In the genomic region with DNA sequence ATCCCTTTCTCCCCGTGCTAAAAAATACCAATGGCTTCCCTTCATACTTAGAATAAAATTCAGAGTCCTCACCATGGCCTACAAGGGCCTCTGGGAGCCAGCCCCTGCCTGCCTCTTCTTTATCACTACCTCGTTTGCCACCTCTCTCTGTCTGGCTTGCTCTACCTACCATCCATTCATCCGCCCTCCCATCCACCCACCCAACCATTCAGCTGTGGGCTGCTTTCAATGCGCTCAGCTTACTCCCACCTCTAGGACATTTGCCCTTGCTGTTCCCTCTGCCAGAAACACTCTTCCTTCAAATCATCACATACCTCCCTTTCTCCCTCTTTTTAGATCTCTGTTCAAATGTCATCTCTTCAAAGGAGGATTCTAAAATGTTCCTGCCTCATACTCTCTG, we compare ENCODE assay signal across 24 cellular contexts. TPM values are rescaled to one million over a fixed set of nuclear protein-coding genes. Genes with fewer than 3 reads are reported as not detected.
DNase-seq lines count a peak whose midpoint lies in the region; ATAC-seq and TF ChIP-seq lines count a peak whose summit lies in the region.
"Had no signal": no experiment of that assay in that cellular context is flagged by ENCODE, and none has a peak within 500 bp of the region (broad histone marks: within the 10 kb centered on the region; RNA-seq: fewer than 3 reads in every experiment).

No MANE protein-coding gene starts in this region.

- DNase-seq in left ventricle myocardium inferior (peak; percentile 2), right atrium auricular region (ENCODE audit: low spot score) (no peak), endodermal cell (peak; percentile 18), posterior vena cava (ENCODE audit: low spot score) (peak; percentile 23), SIG-M5 treated with dmso at 0.1 percent for 504 hours (lab: John Stamatoyannopoulos, UW; ENCODE audit: unreplicated experiment) (no peak), DMS53 (lab: John Stamatoyannopoulos, UW) (no peak)
- DNase-seq in CD8-positive, alpha-beta memory T cell = no peak
- DNase-seq: ACHN; AML-193; BE2C; Calu3; CD4-positive, alpha-beta T cell; COR-L47; DND-41; H9; HFFc6 had no signal

- POLR2A ChIA-PET in CD8-positive, alpha-beta memory T cell (lab: Charles Lee) = no interaction called here

- H3K27me3 Mint-ChIP-seq in endodermal cell (ENCODE audit: insufficient read depth) = peaks cover 43% of the 10 kb centered on the region
- peaks cover 1 to 5% of the 10 kb centered on the region in 2 donors for H3K27me3 Mint-ChIP-seq in CD8-positive, alpha-beta memory T cell

- no peak overlapping the region for H3K4me3 ChIP-seq in left ventricle myocardium inferior
- no peak overlapping the region for H3K4me3 ChIP-seq in right atrium auricular region
- no peak overlapping the region for H3K4me3 ChIP-seq in endodermal cell (ENCODE audit: low read length)
- H3K4me3 ChIP-seq in CD8-positive, alpha-beta memory T cell (ENCODE audit: low read length) = no peak overlapping the region
- H3K4me3 ChIP-seq: A549; BLaER1 treated with 17β-estradiol and CSF1 and Interleukin-3, amounts not matched to agents 10 nM and 100 nM; GM23338 had no signal

- H3K4me1 ChIP-seq in left ventricle myocardium inferior (no peaks in the 10 kb centered on the region), right atrium auricular region (peaks cover 0 to 7% of the 10 kb centered on the region in 2 donors), endodermal cell (ENCODE audit: control insufficient read depth, insufficient read depth, low read length) (peaks cover 20% of the 10 kb centered on the region)
- no peaks in the 10 kb centered on the region for H3K4me1 ChIP-seq in CD8-positive, alpha-beta memory T cell (ENCODE audit: insufficient read depth, low read length)
- H3K4me1 ChIP-seq: A549 had no signal

- TF ChIP-seq CTCF in left ventricle myocardium inferior (IDR thresholded peaks at IDR 0.05; ENCODE audit: borderline replicate concordance) (no peak), right atrium auricular region (IDR thresholded peaks at IDR 0.05) (no peak), endodermal cell (conservative IDR thresholded peaks at IDR 0.05) (no peak)

- no peak overlapping the region for H3K27ac Mint-ChIP-seq in endodermal cell
- H3K27ac Mint-ChIP-seq in CD8-positive, alpha-beta memory T cell = no peak overlapping the region
- H3K27ac Mint-ChIP-seq: CD4-positive, alpha-beta T cell; GM23338; H9; HFFc6 had no signal

- no peak for ATAC-seq in GM19023 (IDR thresholded peaks at IDR 0.05; ENCODE audit: unreplicated experiment)
- ATAC-seq: A549, GM23338, HCT116 had no signal

- no peak overlapping the region for H3K9ac ChIP-seq in endodermal cell (ENCODE audit: extremely low read depth, low read length, poor library complexity, severe bottlenecking)
- H3K9ac ChIP-seq: BLaER1 treated with 17β-estradiol and CSF1 and Interleukin-3, amounts not matched to agents 10 nM and 100 nM had no signal

- CTCF ChIA-PET in CD8-positive, alpha-beta memory T cell (lab: Charles Lee) = no interaction called here

- H3K9me3 Mint-ChIP-seq in endodermal cell = peaks cover 8% of the 10 kb centered on the region
- peaks cover 0 to 5% (median 4%) of the 10 kb centered on the region in 5 donors for H3K9me3 Mint-ChIP-seq in CD8-positive, alpha-beta memory T cell

- intact Hi-C loops in left ventricle myocardium inferior (cut with micrococcal nuclease) (no loop called here), posterior vena cava (cut with DNase I) (no loop called here)

- H3K27ac ChIP-seq in left ventricle myocardium inferior (replicated peaks) (no peak overlapping the region), right atrium auricular region (no peak overlapping the region), endodermal cell (ENCODE audit: low read depth, low read length) (no peak overlapping the region)
- H3K27ac ChIP-seq in CD8-positive, alpha-beta memory T cell (ENCODE audit: low read depth, low read length) = no peak overlapping the region
- H3K27ac ChIP-seq: 22Rv1; A549; BLaER1 treated with 17β-estradiol and CSF1 and Interleukin-3, amounts not matched to agents 10 nM and 100 nM had no signal

- peaks cover 1% of the 10 kb centered on the region for H3K36me3 Mint-ChIP-seq in endodermal cell (ENCODE audit: low read depth)
- peaks cover 0 to 5% (median 1%) of the 10 kb centered on the region in 3 donors for H3K36me3 Mint-ChIP-seq in CD8-positive, alpha-beta memory T cell
- H3K36me3 Mint-ChIP-seq: CD14-positive monocyte had no signal

- H3K36me3 ChIP-seq in left ventricle myocardium inferior (no peaks in the 10 kb centered on the region), right atrium auricular region (no peaks in the 10 kb centered on the region), endodermal cell (ENCODE audit: control insufficient read depth, insufficient read depth, low read length) (no peaks in the 10 kb centered on the region)
- H3K36me3 ChIP-seq in CD8-positive, alpha-beta memory T cell (ENCODE audit: insufficient read depth, low read length) = no peaks in the 10 kb centered on the region
- H3K36me3 ChIP-seq: BE2C; BLaER1 treated with 17β-estradiol and CSF1 and Interleukin-3, amounts not matched to agents 10 nM and 100 nM had no signal

- no peak overlapping the region for H3K4me3 Mint-ChIP-seq in endodermal cell
- H3K4me3 Mint-ChIP-seq in CD8-positive, alpha-beta memory T cell = no peak overlapping the region
- H3K4me3 Mint-ChIP-seq: CD14-positive monocyte; CD4-positive, alpha-beta T cell; GM23338; H9; HFFc6 had no signal

- H3K4me1 Mint-ChIP-seq in endodermal cell = peaks cover 37% of the 10 kb centered on the region
- H3K4me1 Mint-ChIP-seq in CD8-positive, alpha-beta memory T cell = no peaks in the 10 kb centered on the region
- H3K4me1 Mint-ChIP-seq: CD14-positive monocyte had no signal

- 86 to 93% methylated on average over 3 to 4 of the region's 4 CpGs for WGBS in endodermal cell (ENCODE audit: insufficient coverage in 1 of 2, insufficient read length in 1 of 2), 2 experiments

- peaks cover 15% of the 10 kb centered on the region for H3K9me3 ChIP-seq in left ventricle myocardium inferior (replicated peaks)
- H3K9me3 ChIP-seq in right atrium auricular region = peaks cover 0 to 10% of the 10 kb centered on the region in 2 donors
- H3K9me3 ChIP-seq in endodermal cell (ENCODE audit: control insufficient read depth, low read length) = peaks cover 3% of the 10 kb centered on the region
- H3K9me3 ChIP-seq in CD8-positive, alpha-beta memory T cell (ENCODE audit: low read length) = peaks cover 4% of the 10 kb centered on the region
- H3K9me3 ChIP-seq: BE2C had no signal

- H3K27me3 ChIP-seq in left ventricle myocardium inferior (ENCODE audit: low read depth) (peaks cover 34% of the 10 kb centered on the region), right atrium auricular region (no peaks in the 10 kb centered on the region), endodermal cell (ENCODE audit: control insufficient read depth, insufficient read depth, low read length, poor library complexity, severe bottlenecking) (peaks cover 24% of the 10 kb centered on the region)
- no peaks in the 10 kb centered on the region for H3K27me3 ChIP-seq in CD8-positive, alpha-beta memory T cell (ENCODE audit: insufficient read depth, low read length, poor library complexity, severe bottlenecking)
- H3K27me3 ChIP-seq: BE2C; BLaER1 treated with 17β-estradiol and CSF1 and Interleukin-3, amounts not matched to agents 10 nM and 100 nM had no signal

RNA-seq across cellular contexts. Expression of gene PACSIN1, which starts 44.4 kb away (rescaled TPM):
- total RNA-seq in left ventricle myocardium inferior = 15.2 TPM
- 1 to 10 TPM; 5.6 to 6.3 TPM for total RNA-seq in right atrium auricular region
- total RNA-seq in endodermal cell = 1 to 10 TPM; 7.2 to 7.3 TPM
- 2.4 TPM for polyA plus RNA-seq in endodermal cell (2013, experiment 1 of 2)
- polyA plus RNA-seq in endodermal cell (2013, experiment 2 of 2) = 1.7 TPM
- under 1 TPM in 1 of 2 donors, not detected in 1; 0.09 TPM for total RNA-seq in posterior vena cava
- under 1 TPM; 0.64 to 0.70 TPM for total RNA-seq in CD8-positive, alpha-beta memory T cell
- 5.6 TPM for polyA plus RNA-seq in CD8-positive, alpha-beta memory T cell
- total RNA-seq: H4, HFFc6 had no signal
- polyA plus RNA-seq: CD14-positive monocyte had no signal

RNA-seq across cellular contexts. Expression of gene SPDEF, which starts 45.8 kb away (rescaled TPM):
- total RNA-seq in left ventricle myocardium inferior (0.11 TPM), right atrium auricular region (under 1 TPM; 0.22 to 0.31 TPM), endodermal cell (1 to 10 TPM; 1.1 to 2.6 TPM), posterior vena cava (not detected)
- 0.57 TPM for polyA plus RNA-seq in endodermal cell (2013, experiment 1 of 2)
- polyA plus RNA-seq in endodermal cell (2013, experiment 2 of 2) = 0.25 TPM
- not detected for total RNA-seq in CD8-positive, alpha-beta memory T cell
- polyA plus RNA-seq in CD8-positive, alpha-beta memory T cell = not detected
- total RNA-seq: H4, HFFc6 had no signal
- polyA plus RNA-seq: CD14-positive monocyte, GM23338 had no signal

Comparison
In these comparisons a context has a peak if more than half of its experiments do, and no peak if none do; other contexts are left out.
1. DNase-seq: peak in left ventricle myocardium inferior (single experiment), endodermal cell (single experiment) and posterior vena cava (single experiment); none in right atrium auricular region (single experiment), SIG-M5 treated with dmso at 0.1 percent for 504 hours (single experiment), DMS53 (single experiment) and CD8-positive, alpha-beta memory T cell (0 of 5).